1 cellular context compared by ENCODE assay signal in genomic region chr12:122125452-122126341, GRCh38.
TF ChIP-seq lines count a peak whose summit lies in the region.

No MANE protein-coding gene starts in this region.

TF ChIP-seq in WTC11, 78 proteins besides CTCF, POLR2A, EP300 and RAD21 (continued from another document):
- no peak for TF ChIP-seq ZNF425 (CRISPR knock-in tag; conservative IDR thresholded peaks at IDR 0.05)
- no peak for TF ChIP-seq NR1H2 (CRISPR knock-in tag; IDR thresholded peaks at IDR 0.05)
- TF ChIP-seq FOXP4 (CRISPR knock-in tag; IDR thresholded peaks at IDR 0.05) = no peak
- no peak for TF ChIP-seq NFYB (CRISPR knock-in tag; conservative IDR thresholded peaks at IDR 0.05; ENCODE audit: low read depth)
